Comparison of ENCODE assay signal across 8 cellular contexts in genomic region chr2:85886585-85886984, GRCh38. TPM values are rescaled to one million over a fixed set of nuclear protein-coding genes. Genes with fewer than 3 reads are reported as not detected.
DNase-seq lines count a peak whose midpoint lies in the region; FAIRE-seq and TF ChIP-seq lines count a peak whose summit lies in the region.

No MANE protein-coding gene starts in this region.

- intact Hi-C loops in colonic mucosa (cut with DNase I): loop anchor here (5.0 kb wide), 1 partner anchor 191 kb away; no protein-coding TSS in a partner anchor

- peak overlapping the region; percentile 4 for H3K27ac ChIP-seq in colonic mucosa

- H3K4me3 Mint-ChIP-seq in HFFc6: peak overlapping the region; percentile 80

- peaks cover 51% of the 10 kb centered on the region for H3K4me1 Mint-ChIP-seq in HFFc6 (ENCODE audit: low read depth)

- H3K4me3 ChIP-seq in colonic mucosa: peak overlapping the region; percentile 69

- H3K9me3 ChIP-seq in colonic mucosa: no peaks in the 10 kb centered on the region

- DNase-seq in HFFc6 (peak; percentile 96), colonic mucosa (peak; percentile 59), myocyte (ENCODE audit: low read depth) (peak; percentile 92), NCI-H526 (lab: John Stamatoyannopoulos, UW) (no peak), GM19239 (ENCODE audit: insufficient read length, low spot score) (no peak), NCI-H1092 (lab: John Stamatoyannopoulos, UW) (no peak)
- DNase-seq in activated CD4-positive, alpha-beta T cell treated with anti-CD3 and anti-CD28 coated beads for 48 hours: peak; percentile 81
- DNase-seq in stimulated activated naive CD4-positive, alpha-beta T cell treated with Interleukin-2 at 50 U/mL for 16 hours (lab: John Stamatoyannopoulos, UW): peak; percentile 66

- TF ChIP-seq CTCF in HFFc6 (IDR thresholded peaks at IDR 0.05): no peak
- no peak for TF ChIP-seq CTCF in colonic mucosa (IDR thresholded peaks at IDR 0.05)

- no peak for FAIRE-seq in GM19239 (lab: Jason Lieb, UNC)

- H3K4me1 ChIP-seq in colonic mucosa: peaks cover 5% of the 10 kb centered on the region

- H3K27me3 ChIP-seq in colonic mucosa: peaks cover 8% of the 10 kb centered on the region

- H3K36me3 ChIP-seq in colonic mucosa: no peaks in the 10 kb centered on the region

- H3K27me3 Mint-ChIP-seq in HFFc6 (ENCODE audit: insufficient read depth): no peaks in the 10 kb centered on the region; the same call in 1 of the 2 replicates

- H3K9me3 Mint-ChIP-seq in HFFc6: peaks cover 11% of the 10 kb centered on the region

- peaks cover 13% of the 10 kb centered on the region for H3K36me3 Mint-ChIP-seq in HFFc6 (ENCODE audit: low read depth)

- H3K27ac Mint-ChIP-seq in HFFc6: peak overlapping the region; percentile 82

- no peak overlapping the region for H3K9ac ChIP-seq in colonic mucosa (ENCODE audit: low read depth in 2 of 2, low read length in 2 of 2)

RNA-seq across cellular contexts. Expression of gene ST3GAL5, which starts 2.2 kb away (rescaled TPM):
- 10 to 100 TPM; 12.7 to 17.4 (median 15.2) TPM for total RNA-seq in HFFc6 (2021; fragmentation: NEBNext Ultra II Directional; extraction: Animal tissue kit (Norgen Biotek cat#: 25700))
- total RNA-seq in colonic mucosa: 1 to 10 TPM; 2.6 to 3.5 TPM
- 46.9 and 68.8 TPM in 2 replicates for total RNA-seq in myocyte
- polyA plus RNA-seq in myocyte (2012): 13.8 TPM

Comparison
In these comparisons a context has a peak if more than half of its experiments do, and no peak if none do; other contexts are left out.
1. DNase-seq: peak in HFFc6 (single experiment), activated CD4-positive, alpha-beta T cell treated with anti-CD3 and anti-CD28 coated beads for 48 hours (single experiment), colonic mucosa (single experiment), myocyte (single experiment) and stimulated activated naive CD4-positive, alpha-beta T cell treated with Interleukin-2 at 50 U/mL for 16 hours (single experiment); none in NCI-H526 (0 of 2), GM19239 (single experiment) and NCI-H1092 (single experiment).